22 cellular contexts compared by ENCODE assay signal in the genomic region with DNA sequence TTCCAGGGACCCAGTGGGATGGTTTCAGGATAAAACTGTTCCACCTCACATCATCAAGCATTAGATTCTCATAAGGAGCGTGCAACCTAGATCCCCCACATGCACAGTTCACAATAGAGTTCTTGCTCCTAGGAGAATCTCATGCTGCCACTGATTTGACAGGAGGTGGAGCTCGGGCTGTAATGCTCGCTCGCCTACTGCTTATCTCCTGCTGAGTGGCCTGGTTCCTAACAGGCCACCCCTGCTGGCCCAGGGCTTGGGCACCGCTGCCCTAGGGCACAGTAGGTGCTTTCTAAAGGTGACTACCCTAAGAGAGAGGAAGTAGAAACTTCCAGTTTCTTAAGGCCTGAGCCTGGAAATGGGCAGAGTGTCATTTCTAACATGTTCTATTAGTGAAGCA.
"Had no signal": no experiment of that assay in that cellular context is flagged by ENCODE, and none has a peak within 500 bp of the region (broad histone marks: within the 10 kb centered on the region; RNA-seq: fewer than 3 reads in every experiment).

No MANE protein-coding gene starts in this region.

- H3K27ac Mint-ChIP-seq: IgD-negative memory B cell had no signal

- H3K27me3 Mint-ChIP-seq: IgD-negative memory B cell had no signal

- H3K27ac ChIP-seq: HL-60, KMS-11, SJCRH30 had no signal

- ATAC-seq: K562, SK-N-SH treated with all-trans-retinoic acid at 6 μM for 48 hours had no signal

- H3K4me3 ChIP-seq: K562, SJCRH30 had no signal

- H3K4me3 Mint-ChIP-seq: IgD-negative memory B cell had no signal

- H3K4me1 ChIP-seq: SJCRH30 had no signal

- DNase-seq: Kasumi-1, MM.1S, NCI-H1092 treated with DMSO at 0.1 percent for 48 hours, NCI-H1436, NCI-H187, NCI-H2029, NCI-H2081 treated with DMSO at 0.1 percent for 48 hours, NCI-H2171, NCI-H226, NCI-H446, NCI-H510A, NCI-H524 treated with DMSO at 0.1 percent for 48 hours, NCI-H69, NCI-H774, RPMI8226, SHP77 treated with DMSO at 0.1 percent for 48 hours, SJCRH30 had no signal

- H3K36me3 Mint-ChIP-seq: IgD-negative memory B cell had no signal

- H3K27me3 ChIP-seq: SJCRH30 had no signal

- H3K36me3 ChIP-seq: SJCRH30 had no signal

- H3K4me1 Mint-ChIP-seq: IgD-negative memory B cell had no signal
